1 cellular context compared by ENCODE assay signal in genomic region chr18:9095297-9096012, GRCh38.
TF ChIP-seq lines count a peak whose summit lies in the region.

No MANE protein-coding gene starts in this region.

TF ChIP-seq in GM23338, 12 proteins besides CTCF, POLR2A, EP300 and RAD21 (continued from another document):
- TF ChIP-seq ZNF462 (CRISPR knock-in tag; IDR thresholded peaks at IDR 0.05) (no peak), POLR2AphosphoS5 (IDR thresholded peaks at IDR 0.05; ENCODE audit: low read depth) (no peak), ETS1 (IDR thresholded peaks at IDR 0.05) (no peak), STAT1 (IDR thresholded peaks at IDR 0.05; ENCODE audit: unreplicated experiment) (no peak), NANOG (IDR thresholded peaks at IDR 0.05; ENCODE audit: borderline replicate concordance) (no peak), ZNF331 (CRISPR knock-in tag; IDR thresholded peaks at IDR 0.05; ENCODE audit: low read depth) (no peak)
